Comparison of ENCODE assay signal across 9 cellular contexts in the genomic region with DNA sequence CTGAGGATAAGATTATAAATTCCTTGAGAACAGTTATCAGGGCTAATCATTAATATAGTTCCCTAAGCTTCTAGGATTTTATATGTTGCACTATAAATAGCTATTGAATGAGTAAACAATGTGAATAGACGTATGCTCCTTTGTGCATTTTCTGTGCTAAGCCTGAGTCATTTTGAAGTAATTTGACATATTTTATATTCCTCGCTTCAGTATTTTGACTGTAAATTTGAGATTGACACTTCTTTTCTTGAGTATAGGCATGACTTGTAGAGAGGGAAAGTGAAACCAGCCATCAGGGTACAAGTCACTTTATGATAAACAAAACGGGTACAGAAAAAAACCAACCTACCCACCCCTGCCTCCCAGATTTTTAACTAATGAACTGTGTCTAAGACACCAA.
DNase-seq lines count a peak whose midpoint lies in the region; ATAC-seq and TF ChIP-seq lines count a peak whose summit lies in the region.
"Had no signal": no experiment of that assay in that cellular context is flagged by ENCODE, and none has a peak within 500 bp of the region (broad histone marks: within the 10 kb centered on the region; RNA-seq: fewer than 3 reads in every experiment).

No MANE protein-coding gene starts in this region.

- H3K4me3 ChIP-seq in RWPE2 (ENCODE audit: severe bottlenecking) (peak overlapping the region; percentile 1), BE2C (ENCODE audit: low read depth, low read length) (no peak overlapping the region)

- H3K27me3 ChIP-seq in RWPE2 (ENCODE audit: insufficient read depth, poor library complexity, severe bottlenecking): no peaks in the 10 kb centered on the region
- no peaks in the 10 kb centered on the region for H3K27me3 ChIP-seq in BE2C

- H3K27ac ChIP-seq in RWPE2 (ENCODE audit: poor library complexity, severe bottlenecking): peak overlapping the region; percentile 1
- no peak overlapping the region for H3K27ac ChIP-seq in caudate nucleus (ENCODE audit: low read depth, low read length)

- no peaks in the 10 kb centered on the region for H3K9me3 ChIP-seq in RWPE2 (ENCODE audit: severe bottlenecking)
- no peaks in the 10 kb centered on the region for H3K9me3 ChIP-seq in BE2C

- H3K36me3 ChIP-seq in RWPE2 (ENCODE audit: low read depth) (no peaks in the 10 kb centered on the region), BE2C (no peaks in the 10 kb centered on the region)

- peaks cover 7% of the 10 kb centered on the region for H3K4me1 ChIP-seq in RWPE2 (ENCODE audit: insufficient read depth, poor library complexity, severe bottlenecking)
- H3K4me1 ChIP-seq in BE2C: no peaks in the 10 kb centered on the region

- DNase-seq in ELR (ENCODE audit: low read depth) (peak; percentile 82), RWPE2 (ENCODE audit: low spot score) (no peak), iris pigment epithelial cell (ENCODE audit: low read depth) (peak; percentile 75), C1 segment of cervical spinal cord (lab: John Stamatoyannopoulos, UW) (no peak), BE2C (no peak), caudate nucleus (lab: John Stamatoyannopoulos, UW) (no peak), NCI-H774 (lab: John Stamatoyannopoulos, UW) (no peak)
- DNase-seq: effector memory CD8-positive, alpha-beta T cell had no signal

- TF ChIP-seq CTCF in RWPE2 (IDR thresholded peaks at IDR 0.05; ENCODE audit: poor library complexity, severe bottlenecking) (no peak), BE2C (IDR thresholded peaks at IDR 0.05; ENCODE audit: low read depth, low read length) (no peak)

- ATAC-seq in HG02798 (IDR thresholded peaks at IDR 0.05; ENCODE audit: poor library complexity, unreplicated experiment) (peak; percentile 66), RWPE2 (ENCODE audit: low read depth) (peak; percentile 90)
- ATAC-seq: effector memory CD8-positive, alpha-beta T cell had no signal

Comparison
In these comparisons a context has a peak if more than half of its experiments do, and no peak if none do; other contexts are left out.
1. DNase-seq: peak in ELR (single experiment) and iris pigment epithelial cell (single experiment); none in RWPE2 (single experiment), C1 segment of cervical spinal cord (0 of 14), BE2C (single experiment), caudate nucleus (0 of 61) and NCI-H774 (single experiment).